29 cellular contexts compared by ENCODE assay signal in genomic region chr6:97312241-97312640, GRCh38.
"Had no signal": no experiment of that assay in that cellular context is flagged by ENCODE, and none has a peak within 500 bp of the region (broad histone marks: within the 10 kb centered on the region; RNA-seq: fewer than 3 reads in every experiment).

No MANE protein-coding gene starts in this region.

- H3K36me3 ChIP-seq: ascending aorta, suprapubic skin, transverse colon, vagina had no signal

- H3K4me1 ChIP-seq: ascending aorta, suprapubic skin, transverse colon, vagina had no signal

- H3K4me1 Mint-ChIP-seq: activated B cell treated with CpG ODN at 0.5 μM for 24 hours; activated naive CD4-positive, alpha-beta T cell treated with anti-CD3 and anti-CD28 coated beads, Interleukin-2, amount 10 ng/mL, durations not matched to agents 7 days and 5 days; activated naive CD8-positive, alpha-beta T cell treated with anti-CD3 and anti-CD28 coated beads, Interleukin-2, amount 50 U/mL, for 24 hours; nephron progenitor cell had no signal

- H3K36me3 Mint-ChIP-seq: activated naive CD4-positive, alpha-beta T cell treated with anti-CD3 and anti-CD28 coated beads, Interleukin-2, amount 10 ng/mL, durations not matched to agents 7 days and 5 days had no signal

- H3K4me3 ChIP-seq: ascending aorta, lung, suprapubic skin, transverse colon, vagina had no signal

- H3K9me3 Mint-ChIP-seq: activated B cell treated with CpG ODN at 0.5 μM for 24 hours; activated naive CD4-positive, alpha-beta T cell treated with anti-CD3 and anti-CD28 coated beads, Interleukin-2, amount 10 ng/mL, durations not matched to agents 7 days and 5 days; activated naive CD8-positive, alpha-beta T cell treated with anti-CD3 and anti-CD28 coated beads, Interleukin-2, amount 50 U/mL, for 24 hours; dendritic cell treated with granulocyte-macrophage colony-stimulating factor and Interleukin-4, amounts not matched to agents 40 ng/mL and 50 ng/mL, for 4 days; nephron progenitor cell; stimulated activated naive CD8-positive, alpha-beta T cell treated with anti-CD3 and anti-CD28 coated beads, Interleukin-15, Interleukin-2, amounts not matched to agents 100 ng/mL and 50 ng/mL, for 24 hours had no signal

- H3K27ac Mint-ChIP-seq: activated B cell treated with CpG ODN at 0.5 μM for 24 hours; activated naive CD4-positive, alpha-beta T cell treated with anti-CD3 and anti-CD28 coated beads, Interleukin-2, amount 10 ng/mL, durations not matched to agents 7 days and 5 days; activated naive CD8-positive, alpha-beta T cell treated with anti-CD3 and anti-CD28 coated beads, Interleukin-2, amount 50 U/mL, for 24 hours; dendritic cell treated with granulocyte-macrophage colony-stimulating factor and Interleukin-4, amounts not matched to agents 40 ng/mL and 50 ng/mL, for 4 days; nephron progenitor cell; stimulated activated naive CD8-positive, alpha-beta T cell treated with anti-CD3 and anti-CD28 coated beads, Interleukin-15, Interleukin-2, amounts not matched to agents 100 ng/mL and 50 ng/mL, for 24 hours had no signal

- H3K4me3 Mint-ChIP-seq: activated B cell treated with CpG ODN at 0.5 μM for 24 hours; activated naive CD4-positive, alpha-beta T cell treated with anti-CD3 and anti-CD28 coated beads, Interleukin-2, amount 10 ng/mL, durations not matched to agents 7 days and 5 days; activated naive CD8-positive, alpha-beta T cell treated with anti-CD3 and anti-CD28 coated beads, Interleukin-2, amount 50 U/mL, for 24 hours; dendritic cell treated with granulocyte-macrophage colony-stimulating factor and Interleukin-4, amounts not matched to agents 40 ng/mL and 50 ng/mL, for 4 days; nephron progenitor cell; stimulated activated naive CD8-positive, alpha-beta T cell treated with anti-CD3 and anti-CD28 coated beads, Interleukin-15, Interleukin-2, amounts not matched to agents 100 ng/mL and 50 ng/mL, for 24 hours had no signal

- ATAC-seq: activated naive CD8-positive, alpha-beta T cell treated with anti-CD3 and anti-CD28 coated beads, Interleukin-2, amount 50 U/mL, for 24 hours; left lobe of liver had no signal

- H3K27me3 Mint-ChIP-seq: activated B cell treated with CpG ODN at 0.5 μM for 24 hours; activated naive CD8-positive, alpha-beta T cell treated with anti-CD3 and anti-CD28 coated beads, Interleukin-2, amount 50 U/mL, for 24 hours; stimulated activated naive CD8-positive, alpha-beta T cell treated with anti-CD3 and anti-CD28 coated beads, Interleukin-15, Interleukin-2, amounts not matched to agents 100 ng/mL and 50 ng/mL, for 24 hours had no signal

- H3K27ac ChIP-seq: ascending aorta, suprapubic skin, transverse colon, vagina had no signal

- DNase-seq: activated B cell treated with CpG ODN at 0.5 μM for 24 hours; activated CD4-positive, alpha-beta T cell treated with anti-CD3 and anti-CD28 coated beads for 48 hours; activated CD8-positive, alpha-beta memory T cell treated with anti-CD3 and anti-CD28 coated beads for 24 hours; activated CD8-positive, alpha-beta memory T cell treated with anti-CD3 and anti-CD28 coated beads, Interleukin-2, amount 50 U/mL, for 48 hours; activated effector memory CD4-positive, alpha-beta T cell treated with Interleukin-2 at 50 U/mL for 16 hours; activated naive CD4-positive, alpha-beta T cell treated with anti-CD3 and anti-CD28 coated beads, Interleukin-2, amount 10 ng/mL, durations not matched to agents 7 days and 5 days; activated naive CD8-positive, alpha-beta T cell treated with anti-CD3 and anti-CD28 coated beads, Interleukin-2, amount 50 U/mL, for 24 hours; activated T-cell treated with anti-CD3 and anti-CD28 coated beads, Interleukin-2, amount 50 U/mL, for 48 hours; effector CD8-positive, alpha-beta T cell; foreskin melanocyte; hypothalamus; islet precursor cell; midbrain; nephron progenitor cell; occipital lobe; posterior cingulate gyrus; retina; stimulated activated CD4-positive, alpha-beta T cell treated with anti-CD3 and anti-CD28 coated beads, Interleukin-12 subunit alpha, Interleukin-12 subunit beta, amount 100 ng/mL, for 4 hours; stimulated activated CD4-positive, alpha-beta T cell treated with anti-CD3 and anti-CD28 coated beads, Interleukin-1b, Interleukin-23, amount 100 ng/mL, for 48 hours; SW 1271; T-helper 2 cell; transverse colon had no signal

- H3K27me3 ChIP-seq: ascending aorta, suprapubic skin, transverse colon, vagina had no signal
